ENCODE assay signal across 14 cellular contexts in the genomic region with DNA sequence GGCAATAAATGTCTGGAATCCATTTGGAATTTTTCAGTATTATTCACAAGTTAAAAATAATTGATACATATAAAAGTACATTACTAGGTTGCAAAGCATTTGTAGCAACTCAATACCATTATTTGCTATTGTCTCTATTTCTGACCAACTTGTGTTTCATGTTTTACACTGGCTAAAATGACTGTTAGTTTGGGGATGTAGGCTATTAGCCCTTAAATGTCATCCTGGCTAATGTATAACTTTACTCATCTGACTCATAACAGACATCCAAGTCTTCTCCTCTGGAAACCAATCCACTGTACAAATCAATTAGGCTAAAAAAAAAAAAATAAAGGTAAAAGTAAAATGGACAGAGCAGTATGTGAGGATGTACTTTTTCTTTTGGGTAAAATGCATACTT. TPM values are rescaled to one million over a fixed set of nuclear protein-coding genes. Genes with fewer than 3 reads are reported as not detected.
DNase-seq lines count a peak whose midpoint lies in the region; ATAC-seq and TF ChIP-seq lines count a peak whose summit lies in the region.
"Had no signal": no experiment of that assay in that cellular context is flagged by ENCODE, and none has a peak within 500 bp of the region (broad histone marks: within the 10 kb centered on the region; RNA-seq: fewer than 3 reads in every experiment).

No MANE protein-coding gene starts in this region.

- no peaks in the 10 kb centered on the region for H3K36me3 ChIP-seq in Loucy (ENCODE audit: insufficient read depth, low read length)
- H3K36me3 ChIP-seq in aorta (ENCODE audit: control insufficient read depth in 1 of 2, insufficient read depth in 2 of 2, low read length in 1 of 2): no peaks in the 10 kb centered on the region
- no peaks in the 10 kb centered on the region for H3K36me3 ChIP-seq in HAP-1 (replicated peaks)
- H3K36me3 ChIP-seq: prostate gland had no signal

- in situ Hi-C loops in HAP-1 (cut with MboI; ENCODE audit: low sequenced_read_pairs): no loop called here

- no peaks in the 10 kb centered on the region for H3K79me2 ChIP-seq in Loucy (ENCODE audit: insufficient read depth, low read length)

- no peaks in the 10 kb centered on the region for H3K27me3 Mint-ChIP-seq in natural killer cell (ENCODE audit: low read depth in 2 of 2)

- H3K9ac ChIP-seq in Loucy (ENCODE audit: low read depth, low read length, poor library complexity, severe bottlenecking): peak overlapping the region; percentile 3

- no peaks in the 10 kb centered on the region for H4K20me1 ChIP-seq in Loucy (ENCODE audit: insufficient read depth, low read length, poor library complexity, severe bottlenecking)

- ATAC-seq in GM18909 (IDR thresholded peaks at IDR 0.05; ENCODE audit: poor library complexity, unreplicated experiment) (peak; percentile 66), HG02642 (IDR thresholded peaks at IDR 0.05; ENCODE audit: poor library complexity, unreplicated experiment) (peak; percentile 56), natural killer cell (no peak), aorta (ENCODE audit: low FRiP score) (no peak)

- H3K27ac ChIP-seq in aorta (ENCODE audit: low read depth in 1 of 2, low read length in 2 of 2): no peak overlapping the region
- H3K27ac ChIP-seq: prostate gland had no signal

- H3K36me3 Mint-ChIP-seq in natural killer cell: no peaks in the 10 kb centered on the region

- H3K27me3 ChIP-seq in Loucy (ENCODE audit: insufficient read depth, low read length, poor library complexity, severe bottlenecking) (no peaks in the 10 kb centered on the region), aorta (ENCODE audit: control insufficient read depth in 1 of 2, insufficient read depth in 2 of 2, low read length in 1 of 2) (no peaks in the 10 kb centered on the region), HAP-1 (ENCODE audit: low read depth) (no peaks in the 10 kb centered on the region)

- peak overlapping the region; percentile 18 for H3K4me2 ChIP-seq in Loucy (ENCODE audit: low read depth, low read length, poor library complexity, severe bottlenecking)

- H3K9me3 ChIP-seq in Loucy (ENCODE audit: insufficient read depth, low read depth, low read length): no peaks in the 10 kb centered on the region
- H3K9me3 ChIP-seq in aorta (ENCODE audit: control insufficient read depth, low read length): no peaks in the 10 kb centered on the region
- H3K9me3 ChIP-seq in HAP-1: no peaks in the 10 kb centered on the region
- H3K9me3 ChIP-seq: prostate gland had no signal

- intact Hi-C loops in natural killer cell (cut with micrococcal nuclease) (no loop called here), aorta (cut with DNase I) (no loop called here)

- H3K27ac Mint-ChIP-seq in natural killer cell: peak overlapping the region; percentile 69 to 75

- no peaks in the 10 kb centered on the region for H3K9me2 ChIP-seq in Loucy (replicated peaks; ENCODE audit: low read depth, low read length)

- no peaks in the 10 kb centered on the region for H3K9me3 Mint-ChIP-seq in natural killer cell

- no peak for TF ChIP-seq CTCF in Loucy (conservative IDR thresholded peaks at IDR 0.05; ENCODE audit: low read length)
- TF ChIP-seq CTCF in natural killer cell (IDR thresholded peaks at IDR 0.05): no peak

- H3K4me3 Mint-ChIP-seq in natural killer cell: no peak overlapping the region

- H3F3A ChIP-seq in Loucy (ENCODE audit: low read depth): no peaks in the 10 kb centered on the region

- H3K4me3 ChIP-seq in Loucy (ENCODE audit: low read length, poor library complexity, severe bottlenecking) (no peak overlapping the region), aorta (ENCODE audit: low read length in 2 of 2) (no peak overlapping the region), HAP-1 (no peak overlapping the region)
- H3K4me3 ChIP-seq: prostate gland had no signal

- no peak overlapping the region for H2AFZ ChIP-seq in Loucy (ENCODE audit: low read length)

- peaks cover 38 to 48% of the 10 kb centered on the region in 2 donors for H3K4me1 Mint-ChIP-seq in natural killer cell

- DNase-seq in natural killer cell (no peak), aorta (no peak), HAP-1 (ENCODE audit: low spot score in 2 of 2) (no peak), hepatic stellate cell (ENCODE audit: low spot score) (no peak)
- no peak for DNase-seq in effector CD4-positive, alpha-beta T cell
- DNase-seq: activated T-cell treated with anti-CD3 and anti-CD28 coated beads, Interleukin-2, amount 50 U/mL, for 48 hours; cerebellar nuclear complex; DMS79; left cardiac atrium; T-helper 9 cell had no signal

- H3K4me1 ChIP-seq in Loucy (ENCODE audit: insufficient read depth, low read length, poor library complexity, severe bottlenecking) (peaks cover 39% of the 10 kb centered on the region), aorta (ENCODE audit: control insufficient read depth in 1 of 2, insufficient read depth in 2 of 2, low read length in 2 of 2) (peaks cover 0 to 7% of the 10 kb centered on the region in 2 donors), HAP-1 (peaks cover 86% of the 10 kb centered on the region)
- H3K4me1 ChIP-seq: prostate gland had no signal

RNA-seq across cellular contexts. Expression of gene MEGF9, which starts 20.7 kb away (rescaled TPM):
- total RNA-seq in natural killer cell (10 to 100 TPM; 17.5 to 25.9 (median 22.3) TPM), aorta (10 to 100 TPM; 15.7 to 21.5 TPM)
- 1 to 10 TPM; 5.9 to 8.3 TPM for polyA plus RNA-seq in aorta

Comparison
In these comparisons a context has a peak if more than half of its experiments do, and no peak if none do; other contexts are left out.
1. ATAC-seq: peak in GM18909 (single experiment) and HG02642 (single experiment); none in natural killer cell (0 of 3) and aorta (single experiment).